28 cellular contexts compared by ENCODE assay signal in the genomic region with DNA sequence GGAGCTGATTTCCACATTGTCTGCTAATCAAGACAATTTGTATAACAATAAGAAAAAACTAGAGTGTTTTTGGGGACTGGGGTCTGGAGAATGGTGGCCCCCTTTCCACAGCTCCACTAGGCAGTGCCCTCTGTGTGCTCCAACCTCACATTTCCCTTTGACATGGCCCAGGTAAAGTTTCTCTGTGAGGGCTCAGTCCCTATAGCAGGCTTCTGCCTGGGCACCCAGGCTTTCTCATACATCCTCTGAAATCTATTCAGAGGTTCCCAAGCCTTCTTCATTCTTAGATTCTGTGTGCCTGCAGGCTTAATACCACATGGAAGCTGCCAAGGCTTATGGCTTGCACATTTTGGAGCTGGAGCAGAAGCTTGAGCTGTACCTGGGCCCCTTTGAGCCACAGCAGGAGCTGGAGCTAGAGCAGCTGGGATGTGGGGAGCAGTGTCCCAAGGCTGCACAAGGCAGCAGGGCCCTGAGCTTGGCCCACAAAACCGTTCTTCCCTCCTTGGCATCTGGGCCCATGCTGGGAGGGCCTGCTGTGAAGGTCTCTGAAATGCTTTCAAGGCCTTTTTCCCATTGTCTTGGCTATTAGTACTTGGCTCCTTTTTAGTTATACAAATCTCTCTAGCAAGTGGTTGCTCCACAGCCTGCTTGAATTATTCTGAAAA.
"Had no signal": no experiment of that assay in that cellular context is flagged by ENCODE, and none has a peak within 500 bp of the region (broad histone marks: within the 10 kb centered on the region; RNA-seq: fewer than 3 reads in every experiment).

No MANE protein-coding gene starts in this region.

- H3K9me3 Mint-ChIP-seq: activated B cell treated with CpG ODN at 0.5 μM for 24 hours; activated T-helper 2 cell treated with anti-CD3 and anti-CD28 coated beads, Interferon-gamma antibody, Interleukin-2, Interleukin-4, amounts not matched to agents 10 μg/mL and 5 μg/mL and 100 μg/mL, durations not matched to agents 14 hours and 24 hours and 36 hours; central memory CD8-positive, alpha-beta T cell; natural killer cell treated with Interleukin-12 subunit alpha and Interleukin-12 subunit beta and Interleukin-15 and Interleukin-18, amount 100 ng/mL, for 72 hours; stimulated activated effector memory CD8-positive, alpha-beta T cell treated with anti-CD3 and anti-CD28 coated beads, Interleukin-12 subunit alpha, Interleukin-12 subunit beta, amount 100 ng/mL, for 72 hours had no signal

- H3K9me3 ChIP-seq: breast epithelium, mucosa of descending colon, neutrophil, sigmoid colon, thoracic aorta had no signal

- FAIRE-seq: frontal cortex, islet of Langerhans, small intestine, urothelium cell line had no signal

- H3K4me3 ChIP-seq: breast epithelium, left ventricle myocardium inferior, lung, mucosa of descending colon, sigmoid colon, thoracic aorta had no signal

- H3K27ac Mint-ChIP-seq: activated B cell treated with CpG ODN at 0.5 μM for 24 hours; activated CD8-positive, alpha-beta memory T cell treated with anti-CD3 and anti-CD28 coated beads, Interleukin-2, amount 10 ng/mL, durations not matched to agents 7 days and 5 days; activated CD8-positive, alpha-beta T cell treated with anti-CD3 and anti-CD28 coated beads, Interleukin-2, amount 10 ng/mL, durations not matched to agents 7 days and 5 days; activated naive CD4-positive, alpha-beta T cell treated with anti-CD3 and anti-CD28 coated beads, Interleukin-2, amount 50 U/mL, for 72 hours; activated T-helper 2 cell treated with anti-CD3 and anti-CD28 coated beads, Interferon-gamma antibody, Interleukin-2, Interleukin-4, amounts not matched to agents 10 μg/mL and 5 μg/mL and 100 μg/mL, durations not matched to agents 14 hours and 24 hours and 36 hours; natural killer cell treated with Interleukin-12 subunit alpha and Interleukin-12 subunit beta and Interleukin-15 and Interleukin-18, amount 100 ng/mL, for 72 hours; stimulated activated effector memory CD8-positive, alpha-beta T cell treated with anti-CD3 and anti-CD28 coated beads, Interleukin-12 subunit alpha, Interleukin-12 subunit beta, amount 100 ng/mL, for 72 hours; stimulated activated naive CD8-positive, alpha-beta T cell treated with anti-CD3 and anti-CD28 coated beads, Interleukin-15, Interleukin-2, amounts not matched to agents 100 ng/mL and 50 ng/mL, for 24 hours; T-helper 17 cell had no signal

- H3K4me1 Mint-ChIP-seq: activated B cell treated with CpG ODN at 0.5 μM for 24 hours; activated CD8-positive, alpha-beta memory T cell treated with anti-CD3 and anti-CD28 coated beads, Interleukin-2, amount 10 ng/mL, durations not matched to agents 7 days and 5 days; central memory CD8-positive, alpha-beta T cell; stimulated activated effector memory CD8-positive, alpha-beta T cell treated with anti-CD3 and anti-CD28 coated beads, Interleukin-12 subunit alpha, Interleukin-12 subunit beta, amount 100 ng/mL, for 72 hours; T-helper 17 cell had no signal

- ATAC-seq: activated CD8-positive, alpha-beta memory T cell treated with anti-CD3 and anti-CD28 coated beads, Interleukin-2, amount 10 ng/mL, durations not matched to agents 7 days and 5 days; activated CD8-positive, alpha-beta T cell treated with anti-CD3 and anti-CD28 coated beads, Interleukin-2, amount 10 ng/mL, durations not matched to agents 7 days and 5 days; activated naive CD4-positive, alpha-beta T cell treated with anti-CD3 and anti-CD28 coated beads, Interleukin-2, amount 50 U/mL, for 72 hours; mucosa of descending colon; stimulated activated effector memory CD8-positive, alpha-beta T cell treated with anti-CD3 and anti-CD28 coated beads, Interleukin-12 subunit alpha, Interleukin-12 subunit beta, amount 100 ng/mL, for 72 hours; T-helper 17 cell had no signal

- H3K36me3 Mint-ChIP-seq: activated CD8-positive, alpha-beta memory T cell treated with anti-CD3 and anti-CD28 coated beads, Interleukin-2, amount 10 ng/mL, durations not matched to agents 7 days and 5 days; activated naive CD4-positive, alpha-beta T cell treated with anti-CD3 and anti-CD28 coated beads, Interleukin-2, amount 50 U/mL, for 72 hours; natural killer cell treated with Interleukin-12 subunit alpha and Interleukin-12 subunit beta and Interleukin-15 and Interleukin-18, amount 100 ng/mL, for 72 hours; stimulated activated effector memory CD8-positive, alpha-beta T cell treated with anti-CD3 and anti-CD28 coated beads, Interleukin-12 subunit alpha, Interleukin-12 subunit beta, amount 100 ng/mL, for 72 hours had no signal

- H3K36me3 ChIP-seq: breast epithelium, left ventricle myocardium inferior, neutrophil, sigmoid colon, thoracic aorta had no signal

- H3K4me1 ChIP-seq: breast epithelium, left ventricle myocardium inferior had no signal

- H3K4me3 Mint-ChIP-seq: activated B cell treated with CpG ODN at 0.5 μM for 24 hours; activated CD8-positive, alpha-beta memory T cell treated with anti-CD3 and anti-CD28 coated beads, Interleukin-2, amount 10 ng/mL, durations not matched to agents 7 days and 5 days; activated CD8-positive, alpha-beta T cell treated with anti-CD3 and anti-CD28 coated beads, Interleukin-2, amount 10 ng/mL, durations not matched to agents 7 days and 5 days; central memory CD8-positive, alpha-beta T cell; natural killer cell treated with Interleukin-12 subunit alpha and Interleukin-12 subunit beta and Interleukin-15 and Interleukin-18, amount 100 ng/mL, for 72 hours; stimulated activated effector memory CD8-positive, alpha-beta T cell treated with anti-CD3 and anti-CD28 coated beads, Interleukin-12 subunit alpha, Interleukin-12 subunit beta, amount 100 ng/mL, for 72 hours; stimulated activated naive CD8-positive, alpha-beta T cell treated with anti-CD3 and anti-CD28 coated beads, Interleukin-15, Interleukin-2, amounts not matched to agents 100 ng/mL and 50 ng/mL, for 24 hours; T-helper 17 cell had no signal

- H3K27ac ChIP-seq: breast epithelium, left ventricle myocardium inferior, neutrophil, sigmoid colon, thoracic aorta had no signal

- H3K27me3 ChIP-seq: sigmoid colon had no signal

- DNase-seq: activated B cell treated with CpG ODN at 0.5 μM for 24 hours; activated CD8-positive, alpha-beta memory T cell treated with anti-CD3 and anti-CD28 coated beads, Interleukin-2, amount 10 ng/mL, durations not matched to agents 7 days and 5 days; activated CD8-positive, alpha-beta T cell treated with anti-CD3 and anti-CD28 coated beads, Interleukin-2, amount 10 ng/mL, durations not matched to agents 7 days and 5 days; activated naive CD4-positive, alpha-beta T cell; activated T-cell treated with anti-CD3 and anti-CD28 coated beads, Interleukin-2, amount 50 U/mL, for 48 hours; dermis blood vessel endothelial cell; effector CD8-positive, alpha-beta T cell; left ventricle myocardium inferior; mucosa of descending colon; sigmoid colon; small intestine; stimulated activated CD4-positive, alpha-beta T cell treated with anti-CD3 and anti-CD28 coated beads, Interleukin-4, amount 100 ng/mL, for 24 hours; T-helper 17 cell; T1000; trophoblast cell had no signal
